Comparison of ENCODE assay signal across 15 cellular contexts in the genomic region with DNA sequence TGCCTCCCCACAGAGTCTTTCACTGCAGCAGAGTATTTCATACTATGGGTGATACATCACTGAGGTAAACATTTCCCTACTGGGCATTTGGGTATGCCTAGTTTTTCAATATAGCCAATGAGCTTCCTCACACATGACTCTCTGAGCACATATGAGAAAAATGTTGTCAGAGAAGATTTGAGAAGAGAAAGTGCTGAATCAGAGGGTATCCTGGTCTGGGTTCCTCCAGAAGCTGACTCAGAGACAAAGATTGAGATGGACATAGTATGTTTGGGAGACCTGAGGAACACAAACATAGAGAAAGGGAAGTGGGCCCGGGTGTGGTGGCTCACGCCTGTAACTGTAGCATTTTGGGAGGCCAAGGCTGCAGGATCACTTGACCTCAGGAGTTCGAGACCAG. TPM values are rescaled to one million over a fixed set of nuclear protein-coding genes. Genes with fewer than 3 reads are reported as not detected.
DNase-seq lines count a peak whose midpoint lies in the region; ATAC-seq, FAIRE-seq and TF ChIP-seq lines count a peak whose summit lies in the region.
"Had no signal": no experiment of that assay in that cellular context is flagged by ENCODE, and none has a peak within 500 bp of the region (broad histone marks: within the 10 kb centered on the region; RNA-seq: fewer than 3 reads in every experiment).

No MANE protein-coding gene starts in this region.

- H3K36me3 ChIP-seq in astrocyte (ENCODE audit: insufficient read depth, low read length) = peaks cover 7% of the 10 kb centered on the region
- peaks cover 0 to 23% (median 6%) of the 10 kb centered on the region in 4 donors for H3K36me3 ChIP-seq in right lobe of liver
- H3K36me3 ChIP-seq in GM23338 (ENCODE audit: insufficient read depth) = no peaks in the 10 kb centered on the region; the same call in 1 of the 2 replicates

- H3K4me3 ChIP-seq in astrocyte (ENCODE audit: insufficient read depth, low read depth, low read length) (no peak overlapping the region), right lobe of liver (no peak overlapping the region), GM23338 (no peak overlapping the region)
- H3K4me3 ChIP-seq: stomach had no signal

- H2AFZ ChIP-seq in astrocyte (ENCODE audit: low read depth, low read length) (no peak overlapping the region), GM23338 (no peak overlapping the region)

- peak; percentile 90 for DNase-seq in CD1c-positive myeloid dendritic cell (ENCODE audit: extremely low spot score)
- DNase-seq in HT1080 (ENCODE audit: low read depth) = peak; percentile 77
- DNase-seq in astrocyte (ENCODE audit: low read depth) = peak; percentile 67
- DNase-seq in right lobe of liver = no peak
- no peak for DNase-seq in NCI-H524 treated with DMSO at 0.1 percent for 48 hours (lab: John Stamatoyannopoulos, UW)
- no peak for DNase-seq in stimulated activated naive CD4-positive, alpha-beta T cell treated with Interleukin-2 at 50 U/mL for 16 hours (lab: John Stamatoyannopoulos, UW)
- DNase-seq in GM23338 (ENCODE audit: low spot score) = no peak
- DNase-seq: activated CD4-positive, alpha-beta memory T cell treated with anti-CD3 and anti-CD28 coated beads for 36 hours; effector memory CD8-positive, alpha-beta T cell; mesendoderm; NCI-H1048; NCI-H526 treated with DMSO at 0.1 percent for 48 hours; stimulated activated CD4-positive, alpha-beta T cell treated with anti-CD3 and anti-CD28 coated beads, Interleukin-4, amount 100 ng/mL, for 24 hours; stomach had no signal

- no peak for TF ChIP-seq POLR2A in right lobe of liver (IDR thresholded peaks at IDR 0.05)

- H3K27me3 ChIP-seq in astrocyte (ENCODE audit: insufficient read depth, low read length) (no peaks in the 10 kb centered on the region), right lobe of liver (no peaks in the 10 kb centered on the region), GM23338 (ENCODE audit: insufficient read depth) (no peaks in the 10 kb centered on the region)
- H3K27me3 ChIP-seq: stomach had no signal

- WGBS in right lobe of liver (ENCODE audit: insufficient coverage, low coverage, low lambda C conversion rate, missing lambda C conversion rate) = 76% methylated on average over 2 of the region's 3 CpGs

- H3K4me3 Mint-ChIP-seq in astrocyte (ENCODE audit: unreplicated experiment) (no peak overlapping the region), GM23338 (no peak overlapping the region)
- H3K4me3 Mint-ChIP-seq: activated CD4-positive, alpha-beta memory T cell treated with anti-CD3 and anti-CD28 coated beads for 36 hours; effector memory CD8-positive, alpha-beta T cell had no signal

- peak overlapping the region; percentile 77 for H3K27ac Mint-ChIP-seq in astrocyte (ENCODE audit: unreplicated experiment)
- no peak overlapping the region for H3K27ac Mint-ChIP-seq in GM23338
- H3K27ac Mint-ChIP-seq: activated CD4-positive, alpha-beta memory T cell treated with anti-CD3 and anti-CD28 coated beads for 36 hours; effector memory CD8-positive, alpha-beta T cell had no signal

- H3K9me3 ChIP-seq in astrocyte (ENCODE audit: insufficient read depth, low read depth, low read length) = no peaks in the 10 kb centered on the region
- no peaks in the 10 kb centered on the region for H3K9me3 ChIP-seq in right lobe of liver
- H3K9me3 ChIP-seq: stomach had no signal

- H4K20me1 ChIP-seq in astrocyte (ENCODE audit: insufficient read depth, low read length) (no peaks in the 10 kb centered on the region), GM23338 (replicated peaks; ENCODE audit: insufficient read depth) (no peaks in the 10 kb centered on the region)

- H3F3A ChIP-seq in GM23338 (replicated peaks; ENCODE audit: low read depth) = peaks cover 8% of the 10 kb centered on the region

- no peak overlapping the region for H3K9ac ChIP-seq in astrocyte (ENCODE audit: low read length)

- H3K27ac ChIP-seq in astrocyte (ENCODE audit: low read depth, low read length) = peak overlapping the region; percentile 42
- H3K27ac ChIP-seq in right lobe of liver = no peak overlapping the region
- H3K27ac ChIP-seq in GM23338 (ENCODE audit: low read depth) = no peak overlapping the region
- H3K27ac ChIP-seq: stomach had no signal

- H3K4me1 ChIP-seq in astrocyte (ENCODE audit: insufficient read depth, low read length) = no peaks in the 10 kb centered on the region
- peaks cover 0 to 6% (median 0%) of the 10 kb centered on the region in 4 donors for H3K4me1 ChIP-seq in right lobe of liver
- H3K4me1 ChIP-seq in GM23338 (ENCODE audit: insufficient read depth) = no peaks in the 10 kb centered on the region

- H3K79me2 ChIP-seq in astrocyte (ENCODE audit: insufficient read depth, low read length) = no peaks in the 10 kb centered on the region
- H3K79me2 ChIP-seq in GM23338 (replicated peaks; ENCODE audit: insufficient read depth) = no peaks in the 10 kb centered on the region

- H3K36me3 Mint-ChIP-seq in astrocyte (ENCODE audit: low read depth, unreplicated experiment) = peaks cover 8% of the 10 kb centered on the region
- H3K36me3 Mint-ChIP-seq in GM23338 (ENCODE audit: low read depth) = peaks cover 24% of the 10 kb centered on the region

- intact Hi-C loops in right lobe of liver (cut with DNase I) = no loop called here

- FAIRE-seq in astrocyte (lab: Jason Lieb, UNC) = no peak

- no peak for TF ChIP-seq CTCF in astrocyte (IDR thresholded peaks at IDR 0.05; ENCODE audit: insufficient read depth, low read depth, low read length)
- no peak for TF ChIP-seq CTCF in right lobe of liver (IDR thresholded peaks at IDR 0.05)
- no peak for TF ChIP-seq CTCF in GM23338 (conservative IDR thresholded peaks at IDR 0.05; ENCODE audit: low read depth in 2 of 2)

- H3K4me2 ChIP-seq in astrocyte (ENCODE audit: low read length) = no peak overlapping the region
- no peak overlapping the region for H3K4me2 ChIP-seq in GM23338

- H3K4me1 Mint-ChIP-seq in astrocyte (ENCODE audit: low read depth, unreplicated experiment) (peaks cover 8% of the 10 kb centered on the region), GM23338 (peaks cover 5% of the 10 kb centered on the region; the same call in 2 of the 3 replicates)

- no peaks in the 10 kb centered on the region for H3K9me3 Mint-ChIP-seq in astrocyte (ENCODE audit: unreplicated experiment)
- H3K9me3 Mint-ChIP-seq in GM23338 = no peaks in the 10 kb centered on the region
- H3K9me3 Mint-ChIP-seq: effector memory CD8-positive, alpha-beta T cell had no signal

- no peaks in the 10 kb centered on the region for H3K9me2 ChIP-seq in GM23338 (ENCODE audit: insufficient read depth)

- H3K27me3 Mint-ChIP-seq in astrocyte (ENCODE audit: low read depth, unreplicated experiment) (no peaks in the 10 kb centered on the region), GM23338 (ENCODE audit: insufficient read depth, low read depth, poor library complexity) (peaks cover 2% of the 10 kb centered on the region)
- H3K27me3 Mint-ChIP-seq: activated CD4-positive, alpha-beta memory T cell treated with anti-CD3 and anti-CD28 coated beads for 36 hours; effector memory CD8-positive, alpha-beta T cell had no signal

- ATAC-seq in right lobe of liver (peak; percentile 26 to 67 (median 44)), GM23338 (no peak), HG02884 (IDR thresholded peaks at IDR 0.05; ENCODE audit: unreplicated experiment) (no peak)
- ATAC-seq: effector memory CD8-positive, alpha-beta T cell had no signal

TF ChIP-seq in GM23338, 12 proteins besides CTCF, POLR2A, EP300 and RAD21:
- TF ChIP-seq NANOG (IDR thresholded peaks at IDR 0.05; ENCODE audit: borderline replicate concordance) = no peak
- no peak for TF ChIP-seq POLR2AphosphoS5 (IDR thresholded peaks at IDR 0.05; ENCODE audit: low read depth)
- no peak for TF ChIP-seq EZH2 (IDR thresholded peaks at IDR 0.05; ENCODE audit: low read depth, unreplicated experiment)
- no peak for TF ChIP-seq ZNF331 (CRISPR knock-in tag; IDR thresholded peaks at IDR 0.05; ENCODE audit: low read depth)
- TF ChIP-seq, protein P1, sequence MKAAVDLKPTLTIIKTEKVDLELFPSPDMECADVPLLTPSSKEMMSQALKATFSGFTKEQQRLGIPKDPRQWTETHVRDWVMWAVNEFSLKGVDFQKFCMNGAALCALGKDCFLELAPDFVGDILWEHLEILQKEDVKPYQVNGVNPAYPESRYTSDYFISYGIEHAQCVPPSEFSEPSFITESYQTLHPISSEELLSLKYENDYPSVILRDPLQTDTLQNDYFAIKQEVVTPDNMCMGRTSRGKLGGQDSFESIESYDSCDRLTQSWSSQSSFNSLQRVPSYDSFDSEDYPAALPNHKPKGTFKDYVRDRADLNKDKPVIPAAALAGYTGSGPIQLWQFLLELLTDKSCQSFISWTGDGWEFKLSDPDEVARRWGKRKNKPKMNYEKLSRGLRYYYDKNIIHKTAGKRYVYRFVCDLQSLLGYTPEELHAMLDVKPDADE (IDR thresholded peaks at IDR 0.05) = no peak
- no peak for TF ChIP-seq JUNB (IDR thresholded peaks at IDR 0.05; ENCODE audit: unreplicated experiment)
- no peak for TF ChIP-seq STAT1 (IDR thresholded peaks at IDR 0.05; ENCODE audit: unreplicated experiment)

RNA-seq across cellular contexts. Expression of a gene that starts 12.6 kb away (rescaled TPM):
- total RNA-seq in HT1080 (2014; rRNA removed; shearing (Covaris generic)) = 9.2 and 11.8 TPM in 2 replicates
- polyA plus RNA-seq in HT1080 (2015; cell fraction: cytosol; rRNA removed) = 16.5 and 16.9 TPM in 2 replicates
- polyA plus RNA-seq in HT1080 (2015; cell fraction: nucleus; rRNA removed) = 36.9 and 39.7 TPM in 2 replicates
- total RNA-seq in astrocyte (8.6 and 8.7 TPM in 2 replicates), right lobe of liver (10 to 100 TPM; 12.6 to 32.7 (median 21.5) TPM)
- total RNA-seq in GM23338 (2014; rRNA removed; shearing (Covaris generic)) = 8.9 and 13.4 TPM in 2 replicates
- 5.3 and 6.0 TPM in 2 replicates for polyA plus RNA-seq in GM23338 (2016; fragmentation: Nextera tagmentation; extraction: Ambion mirVana)

RNA-seq across cellular contexts. Expression of a gene that starts 36.0 kb away (rescaled TPM):
- 9.6 and 11.7 TPM in 2 replicates for total RNA-seq in HT1080 (2014; rRNA removed; shearing (Covaris generic))
- 30.8 and 35.5 TPM in 2 replicates for polyA plus RNA-seq in HT1080 (2015; cell fraction: cytosol; rRNA removed)
- polyA plus RNA-seq in HT1080 (2015; cell fraction: nucleus; rRNA removed) = 40.0 and 53.0 TPM in 2 replicates
- total RNA-seq in astrocyte (52.2 and 59.0 TPM in 2 replicates), right lobe of liver (10 to 100 TPM; 18.4 to 34.1 (median 28.8) TPM)
- 37.0 and 37.1 TPM in 2 replicates for total RNA-seq in GM23338 (2014; rRNA removed; shearing (Covaris generic))
- 10.2 and 10.4 TPM in 2 replicates for polyA plus RNA-seq in GM23338 (2016; fragmentation: Nextera tagmentation; extraction: Ambion mirVana)

Comparison
In these comparisons a context has a peak if more than half of its experiments do, and no peak if none do; other contexts are left out.
1. DNase-seq: peak in CD1c-positive myeloid dendritic cell (single experiment), HT1080 (single experiment) and astrocyte (single experiment); none in right lobe of liver (0 of 3), NCI-H524 treated with DMSO at 0.1 percent for 48 hours (single experiment), stimulated activated naive CD4-positive, alpha-beta T cell treated with Interleukin-2 at 50 U/mL for 16 hours (single experiment) and GM23338 (single experiment).
2. ATAC-seq: peak in right lobe of liver (4 of 4); none in GM23338 (single experiment) and HG02884 (single experiment).